Comparison of ENCODE assay signal across 25 cellular contexts in the genomic region with DNA sequence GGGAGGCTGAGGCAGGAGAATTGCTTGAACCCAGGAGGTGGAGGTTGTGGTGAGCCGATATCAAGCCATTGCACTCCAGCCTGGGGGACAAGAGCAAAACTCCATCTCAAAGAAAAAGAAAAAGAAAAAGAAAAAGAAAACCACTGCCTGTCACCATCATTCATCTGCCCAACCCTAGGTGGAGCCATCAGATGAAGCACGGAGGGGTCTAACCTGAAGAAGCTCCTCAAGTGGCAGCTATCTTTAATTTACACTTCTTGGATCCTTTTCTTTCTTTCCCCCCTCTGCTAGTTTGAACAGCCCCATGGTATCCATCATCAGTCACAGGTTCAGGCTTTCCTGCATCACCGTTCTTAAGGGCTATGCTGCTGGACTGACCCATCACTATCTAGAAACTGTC. TPM values are rescaled to one million over a fixed set of nuclear protein-coding genes. Genes with fewer than 3 reads are reported as not detected.
DNase-seq lines count a peak whose midpoint lies in the region; ATAC-seq, FAIRE-seq and TF ChIP-seq lines count a peak whose summit lies in the region.
"Had no signal": no experiment of that assay in that cellular context is flagged by ENCODE, and none has a peak within 500 bp of the region (broad histone marks: within the 10 kb centered on the region; RNA-seq: fewer than 3 reads in every experiment).

No MANE protein-coding gene starts in this region.

- H3K4ac ChIP-seq in mesendoderm (ENCODE audit: low read depth, low read length), result peak overlapping the region; percentile 24

- 84% methylated on average over 3 of the region's 3 CpGs for WGBS in SK-N-SH (ENCODE audit: low lambda C conversion rate)
- WGBS in mesendoderm (ENCODE audit: extremely low coverage, insufficient coverage, low lambda C conversion rate), result no CpG with 5 or more reads among the region's 3 CpGs
- 97 to 98% methylated on average over 3 of the region's 3 CpGs for WGBS in pancreas, 2 donors

- intact Hi-C loops in pancreas (cut with DNase I), result no loop called here

- H4K5ac ChIP-seq in mesendoderm (ENCODE audit: low read length), result no peak overlapping the region

- H3K4me3 ChIP-seq in SK-N-SH (ENCODE audit: low read depth in 2 of 2, low read length in 1 of 2), result no peak overlapping the region
- H3K4me3 ChIP-seq in HEK293 (ENCODE audit: low read depth, low read length), result no peak overlapping the region
- H3K4me3 ChIP-seq in mesendoderm (ENCODE audit: low read length), result no peak overlapping the region
- no peak overlapping the region for H3K4me3 ChIP-seq in pancreas
- H3K4me3 ChIP-seq: HAP-1 had no signal

- peaks cover 48% of the 10 kb centered on the region for H3K4me1 Mint-ChIP-seq in WTC11
- H3K4me1 Mint-ChIP-seq: CD8-positive, alpha-beta memory T cell had no signal

- no peak for FAIRE-seq in pancreas (lab: Jason Lieb, UNC)
- FAIRE-seq: G401.6, GM18507, HepG2 had no signal

- POLR2A ChIA-PET in SK-N-SH (lab: Yijun Ruan, JAX) (no interaction called here), HEK293 (lab: Yijun Ruan, JAX) (no interaction called here), WTC11 (lab: Charles Lee) (interaction anchor here (0.8 to 1.0 kb wide), 2 partner anchors 48 to 57 kb away, joined by 3 read pairs; a partner anchor contains a TSS)

- H3K4me1 ChIP-seq in SK-N-SH (ENCODE audit: control insufficient read depth in 1 of 2, insufficient read depth in 2 of 2, low read depth in 1 of 2, low read length in 1 of 2) (peaks cover 0 to 50% of the 10 kb centered on the region in 2 experiments; a peak in 2 of 4 replicates), HEK293 (ENCODE audit: control insufficient read depth, insufficient read depth, low read length) (peaks cover 4% of the 10 kb centered on the region; the same call in 1 of the 2 replicates), mesendoderm (ENCODE audit: control insufficient read depth, low read depth, low read length) (peaks cover 4% of the 10 kb centered on the region), pancreas (peaks cover 0 to 1% (median 0%) of the 10 kb centered on the region in 3 donors)
- H3K4me1 ChIP-seq: HAP-1 had no signal

- H3K9me3 ChIP-seq in SK-N-SH (no peaks in the 10 kb centered on the region), HEK293 (ENCODE audit: control insufficient read depth, insufficient read depth, low read depth, low read length) (no peaks in the 10 kb centered on the region), pancreas (no peaks in the 10 kb centered on the region)
- H3K9me3 ChIP-seq: HAP-1 had no signal

- H3K23ac ChIP-seq in mesendoderm (ENCODE audit: low read length), result no peak overlapping the region

- no peak for TF ChIP-seq CTCF in SK-N-SH (IDR thresholded peaks at IDR 0.05)
- TF ChIP-seq CTCF in HEK293 (tag by site-specific recombination; IDR thresholded peaks at IDR 0.05), result 0 out of 2 replicates have a peak, but pooled peaks have one; percentile 34
- TF ChIP-seq CTCF in WTC11 (IDR thresholded peaks at IDR 0.05), result no peak
- no peak for TF ChIP-seq CTCF in pancreas (IDR thresholded peaks at IDR 0.05)

- H3K79me2 ChIP-seq in SK-N-SH (ENCODE audit: insufficient read depth) (no peaks in the 10 kb centered on the region), mesendoderm (ENCODE audit: control insufficient read depth, insufficient read depth, low read length) (no peaks in the 10 kb centered on the region)

- H2BK120ac ChIP-seq in mesendoderm (ENCODE audit: low read depth, low read length), result no peak overlapping the region

- CTCF ChIA-PET in SK-N-SH (lab: Yijun Ruan, JAX) (interaction anchor here (0.6 to 1.7 kb wide), 4 partner anchors 17 to 140 kb away, joined by 3 to 7 read pairs (median 3); no protein-coding TSS in a partner anchor), HEK293 (lab: Yijun Ruan, JAX) (interaction anchor here (0.6 kb wide), 1 partner anchor 996 kb away, joined by 5 read pairs; no protein-coding TSS in a partner anchor), WTC11 (lab: Charles Lee) (interaction anchor here (0.6 to 2.7 kb wide), 15 partner anchors 11 to 96 kb away, joined by 3 to 17 read pairs (median 4); a partner anchor contains a TSS)

- H4K8ac ChIP-seq in mesendoderm (ENCODE audit: low read depth, low read length), result no peak overlapping the region

- peak overlapping the region; percentile 1 for H3K56ac ChIP-seq in mesendoderm (ENCODE audit: low read length)

- H3K27me3 Mint-ChIP-seq in WTC11 (ENCODE audit: low read depth), result peaks cover 4% of the 10 kb centered on the region

- H3K27me3 ChIP-seq in SK-N-SH (ENCODE audit: insufficient read depth) (peaks cover 27% of the 10 kb centered on the region), mesendoderm (ENCODE audit: insufficient read depth, low read length, poor library complexity) (no peaks in the 10 kb centered on the region), pancreas (no peaks in the 10 kb centered on the region)

- 0 out of 2 replicates have a peak overlapping the region, but pooled peaks have one; percentile 7 for H3K27ac Mint-ChIP-seq in WTC11
- H3K27ac Mint-ChIP-seq: CD8-positive, alpha-beta memory T cell had no signal

- H3F3A ChIP-seq in SK-N-SH (replicated peaks; ENCODE audit: insufficient read depth), result no peaks in the 10 kb centered on the region

- H3K18ac ChIP-seq in mesendoderm (ENCODE audit: low read length), result peak overlapping the region; percentile 24

- TF ChIP-seq EP300 in SK-N-SH (IDR thresholded peaks at IDR 0.05; ENCODE audit: borderline replicate concordance in 1 of 2, low read depth in 1 of 2, low read length in 1 of 2), result no peak

- no peak overlapping the region for H2BK5ac ChIP-seq in mesendoderm (ENCODE audit: low read length)

- H3K36me3 ChIP-seq in SK-N-SH (replicated peaks in 1 of 2; ENCODE audit: control insufficient read depth in 1 of 2, insufficient read depth in 2 of 2, low read length in 1 of 2) (no peaks in the 10 kb centered on the region), HEK293 (ENCODE audit: control insufficient read depth in 2 of 2, insufficient read depth in 1 of 2, low read length in 2 of 2) (no peaks in the 10 kb centered on the region), mesendoderm (ENCODE audit: control insufficient read depth, insufficient read depth, low read length) (no peaks in the 10 kb centered on the region), pancreas (no peaks in the 10 kb centered on the region)
- H3K36me3 ChIP-seq: HAP-1 had no signal

- no peaks in the 10 kb centered on the region for H4K20me1 ChIP-seq in SK-N-SH (ENCODE audit: insufficient read depth)

- DNase-seq in SK-N-SH, result no peak
- no peak for DNase-seq in WTC11 (ENCODE audit: low spot score)
- DNase-seq in mesendoderm, result no peak
- no peak for DNase-seq in pancreas
- no peak for DNase-seq in AG08396 (ENCODE audit: low spot score)
- no peak for DNase-seq in midbrain (lab: John Stamatoyannopoulos, UW)
- DNase-seq: 8988T; Calu3; CD8-positive, alpha-beta memory T cell; KG1; NCI-H1105; NCI-H146; NCI-H2029; NCI-H2227 treated with DMSO at 0.1 percent for 48 hours; NCI-H510A; NCI-H748 treated with DMSO at 0.1 percent for 48 hours; SIG-M5 had no signal

- H2AFZ ChIP-seq in SK-N-SH (ENCODE audit: low read depth), result no peak overlapping the region

- no peaks in the 10 kb centered on the region for H3K79me1 ChIP-seq in mesendoderm (ENCODE audit: low read length)

- peak overlapping the region; percentile 28 for H2AK5ac ChIP-seq in mesendoderm (ENCODE audit: low read length)

- no peaks in the 10 kb centered on the region for H3K9me2 ChIP-seq in SK-N-SH

- TF ChIP-seq RAD21 in SK-N-SH (IDR thresholded peaks at IDR 0.05; ENCODE audit: low read length), result peak; percentile 7; the same call in 1 of the 2 replicates

- ATAC-seq in SK-N-SH treated with all-trans-retinoic acid at 6 μM for 48 hours (no peak), WTC11 (no peak), pancreas (no peak)
- ATAC-seq: HepG2 had no signal

- H3K27ac ChIP-seq in SK-N-SH (ENCODE audit: low read depth in 2 of 2, low read length in 1 of 2), result peak overlapping the region in 1 of 2 experiments; percentile 22; a peak in 1 of 4 replicates
- no peak overlapping the region for H3K27ac ChIP-seq in HEK293 (ENCODE audit: extremely low read depth, low read depth, low read length)
- H3K27ac ChIP-seq in mesendoderm (ENCODE audit: low read depth, low read length), result no peak overlapping the region
- H3K27ac ChIP-seq in pancreas, result no peak overlapping the region
- H3K27ac ChIP-seq: C4-2B, HL-60 had no signal

- no peaks in the 10 kb centered on the region for H3K9me3 Mint-ChIP-seq in WTC11
- H3K9me3 Mint-ChIP-seq: CD8-positive, alpha-beta memory T cell had no signal

- H3K4me2 ChIP-seq in SK-N-SH (no peak overlapping the region), mesendoderm (ENCODE audit: low read length) (no peak overlapping the region)

- no peaks in the 10 kb centered on the region for H3K36me3 Mint-ChIP-seq in WTC11

- no peak overlapping the region for H3K4me3 Mint-ChIP-seq in WTC11
- H3K4me3 Mint-ChIP-seq: CD8-positive, alpha-beta memory T cell had no signal

- H3K9ac ChIP-seq in SK-N-SH (no peak overlapping the region), mesendoderm (ENCODE audit: low read length) (no peak overlapping the region)

- H2BK15ac ChIP-seq in mesendoderm (replicated peaks; ENCODE audit: low read depth), result no peak overlapping the region

TF ChIP-seq in SK-N-SH, 30 proteins besides CTCF, POLR2A, EP300 and RAD21 (continues in another document):
- TF ChIP-seq NRF1 (IDR thresholded peaks at IDR 0.05; ENCODE audit: low read depth, low read length), result no peak
- TF ChIP-seq RXRA (IDR thresholded peaks at IDR 0.05; ENCODE audit: borderline replicate concordance, low read depth), result no peak
- no peak for TF ChIP-seq RFX5 (IDR thresholded peaks at IDR 0.05; ENCODE audit: low read length)

TF ChIP-seq in SK-N-SH treated with all-trans-retinoic acid at 6 μM for 48 hours, 23 proteins besides CTCF, POLR2A, EP300 and RAD21 (continues in another document):
- TF ChIP-seq BACH2 (CRISPR knock-in tag; IDR thresholded peaks at IDR 0.05; ENCODE audit: borderline replicate concordance) (no peak), ZNF70 (CRISPR knock-in tag; IDR thresholded peaks at IDR 0.05) (no peak), RARB (CRISPR knock-in tag; IDR thresholded peaks at IDR 0.05) (no peak)

TF ChIP-seq in HEK293, 187 proteins besides CTCF, POLR2A, EP300 and RAD21 (continues in another document):
- TF ChIP-seq GFI1B (tag by site-specific recombination; IDR thresholded peaks at IDR 0.05), result no peak
- no peak for TF ChIP-seq ZNF600 (tag by site-specific recombination; IDR thresholded peaks at IDR 0.05)

TF ChIP-seq in WTC11, 78 proteins besides CTCF, POLR2A, EP300 and RAD21 (continues in another document):
- TF ChIP-seq TP53 (CRISPR knock-in tag; IDR thresholded peaks at IDR 0.05), result no peak

RNA-seq across cellular contexts. Expression of a gene that starts 57.0 kb away (rescaled TPM):
- polyA plus RNA-seq in SK-N-SH (2012; rRNA removed) (1.2 and 3.1 TPM in 2 replicates), pancreas (10 to 100 TPM; 13.2 to 18.5 TPM)
- 1.5 and 3.4 TPM in 2 replicates for polyA plus RNA-seq in SK-N-SH (2012; cell fraction: cytosol; rRNA removed)
- polyA plus RNA-seq in SK-N-SH (2012; cell fraction: nucleus; rRNA removed), result 6.3 and 7.7 TPM in 2 replicates
- total RNA-seq in WTC11 (2021) (9.2 to 11.6 TPM (median 11.0 TPM) in 3 replicates), pancreas (10 to 100 TPM in 5 of 6 donors, 1 to 10 TPM in 1; 9.5 to 23.8 (median 15.0) TPM)
- polyA plus RNA-seq in mesendoderm (2013, experiment 1 of 2), result 1.3 TPM
- 1.2 TPM for polyA plus RNA-seq in mesendoderm (2013, experiment 2 of 2)
- polyA plus RNA-seq: CD8-positive, alpha-beta memory T cell had no signal
